ENCODE assay signal across 9 cellular contexts in the genomic region with DNA sequence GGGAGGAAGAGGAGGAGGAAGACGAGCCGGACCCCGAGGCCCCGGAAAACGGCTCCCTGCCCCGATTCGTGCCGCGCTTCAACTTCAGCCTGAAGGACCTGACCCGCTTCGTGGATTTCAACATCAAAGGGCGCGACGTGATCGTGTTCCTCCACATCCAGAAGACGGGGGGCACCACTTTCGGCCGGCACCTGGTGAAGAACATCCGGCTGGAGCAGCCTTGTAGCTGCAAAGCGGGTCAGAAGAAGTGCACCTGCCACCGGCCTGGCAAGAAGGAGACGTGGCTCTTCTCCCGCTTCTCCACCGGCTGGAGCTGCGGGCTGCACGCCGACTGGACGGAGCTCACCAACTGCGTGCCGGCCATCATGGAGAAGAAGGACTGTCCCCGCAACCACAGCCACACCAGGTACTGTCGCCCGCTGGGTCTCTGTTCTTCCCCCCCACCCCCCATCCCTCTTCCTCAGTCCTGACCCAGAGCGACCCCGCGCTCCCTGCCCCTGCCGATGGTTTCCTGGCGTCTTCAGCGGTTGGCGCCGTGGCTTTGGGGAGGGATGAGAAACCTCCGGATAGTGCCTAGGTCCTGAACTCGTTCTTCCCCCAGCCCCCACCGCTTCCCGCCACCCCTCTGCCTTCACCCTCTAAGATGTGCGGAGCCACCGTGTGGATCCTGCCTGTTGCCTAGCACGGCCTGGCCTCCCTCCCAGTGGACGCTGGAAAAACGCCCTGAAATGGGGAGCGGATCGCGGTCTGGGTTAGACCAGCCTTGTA. TPM values are rescaled to one million over a fixed set of nuclear protein-coding genes. Genes with fewer than 3 reads are reported as not detected.
DNase-seq lines count a peak whose midpoint lies in the region; ATAC-seq, FAIRE-seq and TF ChIP-seq lines count a peak whose summit lies in the region.
"Had no signal": no experiment of that assay in that cellular context is flagged by ENCODE, and none has a peak within 500 bp of the region (broad histone marks: within the 10 kb centered on the region; RNA-seq: fewer than 3 reads in every experiment).

No MANE protein-coding gene starts in this region.

- no peak overlapping the region for H2AK5ac ChIP-seq in H1 (ENCODE audit: low read depth, low read length)

- H3K4ac ChIP-seq in H1 (replicated peaks; ENCODE audit: insufficient read length, low read depth, low read length): no peak overlapping the region

- peak overlapping the region; percentile 91; the same call in 1 of the 2 replicates for H2AFZ ChIP-seq in H1 (ENCODE audit: low read length)

- CTCF ChIA-PET in H1 (lab: Charles Lee; ENCODE audit: partially characterized antibody): interaction anchor here (1.0 to 2.0 kb wide), 5 partner anchors 9 to 655 kb away, joined by 3 to 7 read pairs (median 3); no protein-coding TSS in a partner anchor

- H3K9me3 ChIP-seq in HUES48 (ENCODE audit: control insufficient read depth, insufficient read depth, low read length) (no peaks in the 10 kb centered on the region), H1 (ENCODE audit: insufficient read depth in 2 of 2, low read depth in 1 of 2, low read length in 1 of 2) (no peaks in the 10 kb centered on the region)

- H3K23me2 ChIP-seq in H1 (ENCODE audit: low read depth, low read length): peaks cover 16% of the 10 kb centered on the region

- no peak for TF ChIP-seq EP300 in H1 (IDR thresholded peaks at IDR 0.05; ENCODE audit: borderline replicate concordance in 1 of 2, low read depth in 2 of 2, low read length in 2 of 2)

- no peak overlapping the region for H3K27ac Mint-ChIP-seq in nephron
- H3K27ac Mint-ChIP-seq in activated T-helper 17 cell treated with anti-CD3 and anti-CD28 coated beads, Interleukin-2, amount 50 U/mL, for 72 hours: no peak overlapping the region

- no peak overlapping the region; the same call in 1 of the 2 replicates for H3K18ac ChIP-seq in H1 (ENCODE audit: extremely low read depth, low read length)

- H2BK5ac ChIP-seq in H1 (ENCODE audit: low read depth, low read length): no peak overlapping the region

- H4K20me1 ChIP-seq in H1 (replicated peaks in 1 of 2; ENCODE audit: control insufficient read depth in 1 of 2, insufficient read depth in 2 of 2, low read length in 2 of 2): peaks cover 0 to 3% of the 10 kb centered on the region in 2 experiments

- no peaks in the 10 kb centered on the region for H3K79me1 ChIP-seq in H1 (ENCODE audit: low read depth, low read length)

- H4K5ac ChIP-seq in H1 (ENCODE audit: insufficient read length, low read depth, low read length): no peak overlapping the region

- H3K4me3 ChIP-seq in HUES48 (ENCODE audit: low read depth, low read length) (peak overlapping the region; percentile 70), H1 (ENCODE audit: extremely low read depth in 1 of 4, insufficient read depth in 2 of 4, low read depth in 3 of 4, low read length in 4 of 4) (peak overlapping the region; percentile 58 to 70 (median 63))

- H4K8ac ChIP-seq in H1 (ENCODE audit: extremely low read depth, insufficient read depth, low read length): no peak overlapping the region

- H3K27me3 Mint-ChIP-seq in nephron (ENCODE audit: low read depth): peaks cover 90% of the 10 kb centered on the region
- peaks cover 52% of the 10 kb centered on the region for H3K27me3 Mint-ChIP-seq in activated T-helper 17 cell treated with anti-CD3 and anti-CD28 coated beads, Interleukin-2, amount 50 U/mL, for 72 hours

- H3K4me3 Mint-ChIP-seq in nephron: peak overlapping the region; percentile 76 to 81 (median 80)
- no peak overlapping the region for H3K4me3 Mint-ChIP-seq in activated T-helper 17 cell treated with anti-CD3 and anti-CD28 coated beads, Interleukin-2, amount 50 U/mL, for 72 hours

- H3K79me2 ChIP-seq in H1 (ENCODE audit: control insufficient read depth in 1 of 2, insufficient read depth in 2 of 2, low read length in 2 of 2): no peaks in the 10 kb centered on the region

- no peak for TF ChIP-seq CTCF in H1 (IDR thresholded peaks at IDR 0.05; ENCODE audit: control extremely low read depth in 1 of 3, insufficient read depth in 1 of 3, low read depth in 1 of 3, low read length in 3 of 3)
- TF ChIP-seq CTCF in nephron (IDR thresholded peaks at IDR 0.05; ENCODE audit: unreplicated experiment in 3 of 3): no peak

- no peak for ATAC-seq in HG03095 (IDR thresholded peaks at IDR 0.05; ENCODE audit: unreplicated experiment)
- no peak for ATAC-seq in activated T-helper 17 cell treated with anti-CD3 and anti-CD28 coated beads, Interleukin-2, amount 50 U/mL, for 72 hours (replicated peaks)
- ATAC-seq: GM12878 had no signal

- WGBS in H1 (ENCODE audit: extremely low coverage in 1 of 2, insufficient coverage in 1 of 2, insufficient read length in 1 of 2, insufficient replicate concordance in 2 of 2, low coverage in 1 of 2, low lambda C conversion rate in 2 of 2, missing lambda C conversion rate in 1 of 2), 2 experiments: 3% methylated on average over 25 of the region's 53 CpGs; no CpG with 5 or more reads in 1 of the 2 experiments

- FAIRE-seq in H1 (lab: Jason Lieb, UNC): no peak
- FAIRE-seq: GM12878 had no signal

- no peaks in the 10 kb centered on the region for H3K4me1 Mint-ChIP-seq in nephron
- no peaks in the 10 kb centered on the region for H3K4me1 Mint-ChIP-seq in activated T-helper 17 cell treated with anti-CD3 and anti-CD28 coated beads, Interleukin-2, amount 50 U/mL, for 72 hours

- TF ChIP-seq RAD21 in H1 (IDR thresholded peaks at IDR 0.05 in 1 of 2, conservative IDR thresholded peaks at IDR 0.05 in 1 of 2; ENCODE audit: low read depth in 2 of 2, low read length in 2 of 2): no peak; a peak in 1 of 4 replicates

- no peaks in the 10 kb centered on the region for H3K9me3 Mint-ChIP-seq in nephron
- H3K9me3 Mint-ChIP-seq in activated T-helper 17 cell treated with anti-CD3 and anti-CD28 coated beads, Interleukin-2, amount 50 U/mL, for 72 hours: no peaks in the 10 kb centered on the region

- H3K4me1 ChIP-seq in HUES48 (ENCODE audit: control insufficient read depth, insufficient read depth, low read length) (peaks cover 10% of the 10 kb centered on the region; the same call in 1 of the 2 replicates), H1 (replicated peaks in 1 of 4; ENCODE audit: control insufficient read depth in 3 of 4, insufficient read depth in 4 of 4, low read length in 3 of 4) (peaks cover 0 to 3% (median 1%) of the 10 kb centered on the region in 4 experiments; a peak in 3 of 7 replicates)

- DNase-seq in C1 segment of cervical spinal cord (lab: John Stamatoyannopoulos, UW) (peak in 9 of 14 donors; percentile 2 to 43 (median 16)), H1 (ENCODE audit: low read depth in 1 of 2, low spot score in 2 of 2) (peak in 1 of 2 experiments; percentile 72), NCI-H524 treated with DMSO at 0.1 percent for 48 hours (lab: John Stamatoyannopoulos, UW) (no peak), RKO (ENCODE audit: low spot score) (no peak)

- H2BK20ac ChIP-seq in H1 (ENCODE audit: low read length): no peak overlapping the region

- H3K23ac ChIP-seq in H1 (ENCODE audit: insufficient read length): no peak overlapping the region

- H3K36me3 Mint-ChIP-seq in nephron (ENCODE audit: low read depth): no peaks in the 10 kb centered on the region
- no peaks in the 10 kb centered on the region for H3K36me3 Mint-ChIP-seq in activated T-helper 17 cell treated with anti-CD3 and anti-CD28 coated beads, Interleukin-2, amount 50 U/mL, for 72 hours (ENCODE audit: low read depth)

- peak overlapping the region; percentile 90 to 100 for H3K4me2 ChIP-seq in H1 (ENCODE audit: insufficient read depth in 1 of 2, low read depth in 2 of 2, low read length in 2 of 2)

- H3K27me3 ChIP-seq in HUES48 (ENCODE audit: control insufficient read depth, insufficient read depth, low read length) (peaks cover 78% of the 10 kb centered on the region), H1 (replicated peaks in 1 of 4; ENCODE audit: control insufficient read depth in 3 of 4, extremely low read depth in 1 of 4, insufficient read depth in 3 of 4, low read length in 3 of 4) (peaks cover 23 to 45% (median 32%) of the 10 kb centered on the region in 4 experiments)

- H3K36me3 ChIP-seq in HUES48 (ENCODE audit: control insufficient read depth, insufficient read depth, low read length): no peaks in the 10 kb centered on the region
- no peaks in the 10 kb centered on the region for H3K36me3 ChIP-seq in H1 (ENCODE audit: control insufficient read depth in 2 of 4, insufficient read depth in 4 of 4, low read length in 3 of 4)

- no peak overlapping the region for H3K56ac ChIP-seq in H1 (replicated peaks; ENCODE audit: insufficient read length, low read depth, low read length)

- H2BK120ac ChIP-seq in H1 (replicated peaks; ENCODE audit: low read depth, low read length): no peak overlapping the region

- no peak for TF ChIP-seq POLR2A in H1 (IDR thresholded peaks at IDR 0.05; ENCODE audit: control extremely low read depth in 1 of 2, low read depth in 2 of 2, low read length in 2 of 2)

- no peak overlapping the region; the same call in 1 of the 2 replicates for H2BK15ac ChIP-seq in H1 (ENCODE audit: low read length)

- no peak overlapping the region for H2BK12ac ChIP-seq in H1 (ENCODE audit: low read depth, low read length)

- H4K91ac ChIP-seq in H1 (replicated peaks; ENCODE audit: insufficient read length, low read length): no peak overlapping the region

- H3K27ac ChIP-seq in HUES48 (ENCODE audit: low read depth, low read length): no peak overlapping the region
- H3K27ac ChIP-seq in H1 (ENCODE audit: low read depth, low read length): no peak overlapping the region

- H3K9ac ChIP-seq in HUES48 (ENCODE audit: low read depth, low read length) (no peak overlapping the region), H1 (replicated peaks in 1 of 4; ENCODE audit: extremely low read depth in 1 of 4, low read depth in 3 of 4, low read length in 3 of 4) (peak overlapping the region in 2 of 4 experiments; percentile 6 to 42; a peak in 2 of 7 replicates)

- H3K14ac ChIP-seq in H1 (ENCODE audit: insufficient read length): no peak overlapping the region

- POLR2A ChIA-PET in H1 (lab: Charles Lee; ENCODE audit: partially characterized antibody): no interaction called here

RNA-seq across cellular contexts. Expression of a gene that starts 1.4 kb away (rescaled TPM):
- 1.2 TPM in 2 replicates for total RNA-seq in H1 (2021; fragmentation: NEBNext Ultra II Directional; extraction: Animal tissue kit (Norgen Biotek cat#: 25700))
- 0.39 and 0.45 TPM in 2 replicates for polyA plus RNA-seq in H1 (2011; rRNA removed)
- polyA plus RNA-seq in H1 (2011; cell fraction: cytosol; rRNA removed): 0.49 TPM
- polyA plus RNA-seq in H1 (2011; cell fraction: nucleus; rRNA removed): 1.3 TPM
- 0.58 to 1.0 TPM (median 0.75 TPM) in 4 replicates for polyA plus RNA-seq in H1 (2012, experiment 1 of 2)
- 0.05 TPM for polyA plus RNA-seq in H1 (2012, experiment 2 of 2)
- polyA plus RNA-seq in H1 (2013, experiment 1 of 2): 0.89 TPM
- 0.94 TPM for polyA plus RNA-seq in H1 (2013, experiment 2 of 2)
- polyA minus RNA-seq in H1 (2011; rRNA and poly(A)+ RNA removed): 2.0 and 2.5 TPM in 2 replicates
- 1.0 TPM for polyA minus RNA-seq in H1 (2011; cell fraction: cytosol; rRNA and poly(A)+ RNA removed)
- polyA minus RNA-seq in H1 (2011; cell fraction: nucleus; rRNA and poly(A)+ RNA removed): 3.1 TPM
- total RNA-seq in activated T-helper 17 cell treated with anti-CD3 and anti-CD28 coated beads, Interleukin-2, amount 50 U/mL, for 72 hours: not detected
- total RNA-seq: GM12878 had no signal

RNA-seq across cellular contexts. Expression of a gene that starts 38.1 kb away (rescaled TPM):
- 21.9 and 25.1 TPM in 2 replicates for total RNA-seq in H1 (2021; fragmentation: NEBNext Ultra II Directional; extraction: Animal tissue kit (Norgen Biotek cat#: 25700))
- polyA plus RNA-seq in H1 (2011; rRNA removed): 5.9 and 6.0 TPM in 2 replicates
- 10.1 TPM for polyA plus RNA-seq in H1 (2011; cell fraction: cytosol; rRNA removed)
- polyA plus RNA-seq in H1 (2011; cell fraction: nucleus; rRNA removed): 31.8 TPM
- 7.6 to 11.5 TPM (median 8.7 TPM) in 4 replicates for polyA plus RNA-seq in H1 (2012, experiment 1 of 2)
- polyA plus RNA-seq in H1 (2012, experiment 2 of 2): 2.2 TPM
- 29.1 TPM for polyA plus RNA-seq in H1 (2013, experiment 1 of 2)
- polyA plus RNA-seq in H1 (2013, experiment 2 of 2): 28.5 TPM
- 19.4 and 26.4 TPM in 2 replicates for polyA minus RNA-seq in H1 (2011; rRNA and poly(A)+ RNA removed)
- 14.2 TPM for polyA minus RNA-seq in H1 (2011; cell fraction: cytosol; rRNA and poly(A)+ RNA removed)
- polyA minus RNA-seq in H1 (2011; cell fraction: nucleus; rRNA and poly(A)+ RNA removed): 163 TPM
- under 1 TPM; 0.24 to 0.67 TPM for total RNA-seq in activated T-helper 17 cell treated with anti-CD3 and anti-CD28 coated beads, Interleukin-2, amount 50 U/mL, for 72 hours

Comparison
In these comparisons a context has a peak if more than half of its experiments do, and no peak if none do; other contexts are left out.
1. DNase-seq: peak in C1 segment of cervical spinal cord (9 of 14); none in NCI-H524 treated with DMSO at 0.1 percent for 48 hours (single experiment) and RKO (single experiment).
2. RNA of a gene that starts 38.1 kb away (total RNA-seq): 21.9 to 25.1 TPM in H1; 0.24 to 0.67 TPM in activated T-helper 17 cell treated with anti-CD3 and anti-CD28 coated beads, Interleukin-2, amount 50 U/mL, for 72 hours; every median in the first group is over 10 times any median in the second.